ENCODE assay signal across 8 cellular contexts in the genomic region with DNA sequence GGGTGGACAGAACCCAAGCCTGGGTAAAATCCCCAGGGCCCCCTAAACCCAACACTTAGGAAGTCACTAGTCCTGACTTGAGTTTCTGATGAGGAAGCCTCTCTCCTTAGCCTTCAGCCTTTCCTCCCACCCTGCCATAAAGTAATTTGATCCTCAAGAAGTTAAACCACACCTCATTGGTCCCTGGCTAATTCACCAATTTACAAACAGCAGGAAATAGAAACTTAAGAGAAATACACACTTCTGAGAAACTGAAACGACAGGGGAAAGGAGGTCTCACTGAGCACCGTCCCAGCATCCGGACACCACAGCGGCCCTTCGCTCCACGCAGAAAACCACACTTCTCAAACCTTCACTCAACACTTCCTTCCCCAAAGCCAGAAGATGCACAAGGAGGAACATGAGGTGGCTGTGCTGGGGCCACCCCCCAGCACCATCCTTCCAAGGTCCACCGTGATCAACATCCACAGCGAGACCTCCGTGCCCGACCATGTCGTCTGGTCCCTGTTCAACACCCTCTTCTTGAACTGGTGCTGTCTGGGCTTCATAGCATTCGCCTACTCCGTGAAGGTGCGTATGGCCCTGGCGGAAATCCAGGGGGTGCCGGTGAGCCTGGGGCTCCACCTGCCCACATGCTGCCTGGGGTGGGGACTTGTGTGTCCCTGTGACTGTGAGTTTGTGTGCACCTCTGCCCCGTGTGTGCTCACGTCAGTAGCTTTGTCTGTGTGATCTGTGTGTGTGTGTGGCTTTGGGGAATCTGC. TPM values are rescaled to one million over a fixed set of nuclear protein-coding genes. Genes with fewer than 3 reads are reported as not detected.
DNase-seq lines count a peak whose midpoint lies in the region; ATAC-seq, FAIRE-seq and TF ChIP-seq lines count a peak whose summit lies in the region.

Gene IFITM1, plus strand, starts transcription at position 254 of the 761 bp plus-strand sequence. Its CDS starts 131 bp downstream, at position 385.

- 45 to 51% methylated on average over 15 to 18 of the region's 18 CpGs for WGBS in thyroid gland, 2 donors

- H3K9me3 ChIP-seq in lower lobe of right lung (no peaks in the 10 kb centered on the region), thyroid gland (no peaks in the 10 kb centered on the region)

- H3K27me3 ChIP-seq in lower lobe of right lung (ENCODE audit: low read depth) (no peaks in the 10 kb centered on the region), thyroid gland (no peaks in the 10 kb centered on the region)

- DNase-seq in dermis blood vessel endothelial cell (peak; percentile 15), lower lobe of right lung (peak; percentile 51), thyroid gland (no peak), RCC 7860 (ENCODE audit: low spot score) (no peak), HuH-7.5 (ENCODE audit: low spot score) (no peak)

- H3K27ac ChIP-seq in VCaP = peak within 1 kb of the TSS; percentile 37; the same call in 1 of the 2 replicates
- H3K27ac ChIP-seq in lower lobe of right lung = peak within 1 kb of the TSS; percentile 82
- peak within 1 kb of the TSS; percentile 71 to 88 (median 74) for H3K27ac ChIP-seq in thyroid gland

- TF ChIP-seq CTCF in GM12875 (IDR thresholded peaks at IDR 0.05; ENCODE audit: borderline replicate concordance, insufficient read depth, low read depth, low read length) (0 out of 2 replicates have a peak, but pooled peaks have one; percentile 4), VCaP (conservative IDR thresholded peaks at IDR 0.05) (no peak), lower lobe of right lung (IDR thresholded peaks at IDR 0.05) (no peak), thyroid gland (IDR thresholded peaks at IDR 0.05) (no peak)

- peaks cover 64% of the 10 kb centered on the region for H3K4me1 ChIP-seq in lower lobe of right lung
- H3K4me1 ChIP-seq in thyroid gland = peaks cover 4 to 15% of the 10 kb centered on the region in 2 donors

- ATAC-seq in HG02981 (IDR thresholded peaks at IDR 0.05; ENCODE audit: unreplicated experiment) (peak; percentile 31), lower lobe of right lung (peak; percentile 3 to 25)

- no peak for FAIRE-seq in RCC 7860 (lab: Jason Lieb, UNC)

- peak within 1 kb of the TSS; percentile 93 for H3K4me3 ChIP-seq in GM12875 (ENCODE audit: low read depth, low read length)
- H3K4me3 ChIP-seq in lower lobe of right lung = peak within 1 kb of the TSS; percentile 61
- peak within 1 kb of the TSS in 2 of 3 donors; percentile 41 to 42 for H3K4me3 ChIP-seq in thyroid gland (replicated peaks in 1 of 3)

- intact Hi-C loops in lower lobe of right lung (cut with DNase I) (no loop called here), thyroid gland (cut with DNase I) (no loop called here)

- peak in 1 of 2 donors; percentile 53 for TF ChIP-seq POLR2A in thyroid gland (IDR thresholded peaks at IDR 0.05)

- H3K36me3 ChIP-seq in lower lobe of right lung = no peaks in the 10 kb centered on the region
- peaks cover 0 to 3% of the 10 kb centered on the region in 2 donors for H3K36me3 ChIP-seq in thyroid gland

RNA-seq across cellular contexts. Expression of gene IFITM1, which starts in this region (rescaled TPM):
- total RNA-seq in dermis blood vessel endothelial cell = 0.37 and 3.4 TPM in 2 replicates
- 128 TPM for total RNA-seq in lower lobe of right lung
- 100 to 1,000 TPM in 3 of 4 donors, 10 to 100 TPM in 1; 94.3 to 163 (median 103) TPM for total RNA-seq in thyroid gland

Comparison
In these comparisons a context has a peak if more than half of its experiments do, and no peak if none do; other contexts are left out.
1. RNA of gene IFITM1 (total RNA-seq): 128 TPM in lower lobe of right lung (single experiment) and 94.3 to 163 TPM in thyroid gland; 0.37 to 3.4 TPM in dermis blood vessel endothelial cell; every median in the first group is over 10 times any median in the second.
2. H3K4me3 ChIP-seq: peak in every context shown above with its lines; median percentile 93 in GM12875; 61 in lower lobe of right lung; 42 in thyroid gland.
3. DNase-seq: peak in dermis blood vessel endothelial cell (single experiment) and lower lobe of right lung (single experiment); none in thyroid gland (0 of 2), RCC 7860 (single experiment) and HuH-7.5 (single experiment).
4. Peak in every context shown above with its lines, with median percentiles within 50 percentile points of each other: H3K27ac ChIP-seq.